8 cellular contexts compared by ENCODE assay signal in genomic region chr15:90101969-90102890, GRCh38. TPM values are rescaled to one million over a fixed set of nuclear protein-coding genes. Genes with fewer than 3 reads are reported as not detected.
DNase-seq lines count a peak whose midpoint lies in the region; ATAC-seq and TF ChIP-seq lines count a peak whose summit lies in the region.

TSS of gene IDH2 (minus strand) at chr15:90102468. CDS start at chr15:90102390, 78 bp downstream.

- H3F3A ChIP-seq in MM.1S (ENCODE audit: insufficient read depth, low read length): peaks cover 53% of the 10 kb centered on the region

- H3K27ac Mint-ChIP-seq in H9: no peak within 1 kb of the TSS; a peak in 1 of 7 replicates

- H3K27ac ChIP-seq in H9 (ENCODE audit: insufficient read length, low read depth, low read length) (no peak within 1 kb of the TSS), MM.1S (ENCODE audit: low read length) (peak within 1 kb of the TSS; percentile 97), adrenal gland (peak within 1 kb of the TSS; percentile 53 to 94 (median 75)), parathyroid adenoma (peak within 1 kb of the TSS; percentile 83), upper lobe of right lung (peak within 1 kb of the TSS; percentile 94)

- H2BK5ac ChIP-seq in H9 (ENCODE audit: insufficient read length, low read length): no peak within 1 kb of the TSS

- no peak within 1 kb of the TSS for H4K8ac ChIP-seq in H9 (replicated peaks; ENCODE audit: insufficient read length, low read depth, low read length)

- H3K9me3 Mint-ChIP-seq in H9: no peaks in the 10 kb centered on the region

- H3K27me3 Mint-ChIP-seq in H9 (ENCODE audit: low read depth): peaks cover 37% of the 10 kb centered on the region

- H3K79me2 ChIP-seq in H9 (ENCODE audit: insufficient read depth, low read length) (0 out of 2 replicates have a peak, but pooled peaks cover 2% of the 10 kb centered on the region), MM.1S (ENCODE audit: low read length) (peaks cover 31% of the 10 kb centered on the region), parathyroid adenoma (no peaks in the 10 kb centered on the region)

- no peaks in the 10 kb centered on the region for H4K20me1 ChIP-seq in H9 (ENCODE audit: control insufficient read depth, insufficient read depth, insufficient read length)
- no peaks in the 10 kb centered on the region for H4K20me1 ChIP-seq in MM.1S (ENCODE audit: insufficient read depth, low read length)

- ATAC-seq in upper lobe of right lung: peak; percentile 96

- H3K56ac ChIP-seq in H9 (ENCODE audit: insufficient read length, low read depth, low read length): no peak within 1 kb of the TSS

- H4K91ac ChIP-seq in H9 (ENCODE audit: insufficient read length, low read depth, low read length): no peak within 1 kb of the TSS

- peak within 1 kb of the TSS; percentile 68 for H3K18ac ChIP-seq in H9 (ENCODE audit: insufficient read length, low read depth, low read length)

- H3K14ac ChIP-seq in H9 (ENCODE audit: insufficient read depth, low read length): peak within 1 kb of the TSS; percentile 88

- no peak within 1 kb of the TSS for H3T11ph ChIP-seq in H9 (ENCODE audit: low read length)

- intact Hi-C loops in adrenal gland (cut with DNase I): no loop called here
- intact Hi-C loops in cardiac septum (cut with DNase I): no loop called here
- intact Hi-C loops in upper lobe of right lung (cut with DNase I): no loop called here

- H3K36me3 Mint-ChIP-seq in H9 (ENCODE audit: insufficient read depth in 1 of 3, low read depth in 3 of 3): no peaks in the 10 kb centered on the region

- peak within 1 kb of the TSS; percentile 80 for H3K4me2 ChIP-seq in H9 (ENCODE audit: insufficient read depth, insufficient read length, low read length)
- peak within 1 kb of the TSS; percentile 100 for H3K4me2 ChIP-seq in MM.1S (ENCODE audit: low read depth, low read length)
- peak within 1 kb of the TSS; percentile 88 for H3K4me2 ChIP-seq in parathyroid adenoma (ENCODE audit: low read length)

- WGBS in H9 (ENCODE audit: extremely low coverage, insufficient read length, low lambda C conversion rate): no CpG with 5 or more reads among the region's 104 CpGs
- WGBS in adrenal gland, 4 donors: 0 to 7% (median 1%) methylated on average over 3 to 104 of the region's 104 CpGs; no CpG with 5 or more reads in 1 of the 4 donors

- no peak within 1 kb of the TSS for H3K4ac ChIP-seq in H9 (ENCODE audit: low read depth, low read length)

- H3K23me2 ChIP-seq in H9 (ENCODE audit: insufficient read length, low read depth, low read length, poor library complexity, severe bottlenecking): peaks cover 7% of the 10 kb centered on the region

- no peaks in the 10 kb centered on the region for H3K79me1 ChIP-seq in H9 (ENCODE audit: insufficient read depth, low read depth, low read length, poor library complexity, severe bottlenecking)

- peak within 1 kb of the TSS; percentile 62 for H3K9ac ChIP-seq in H9 (ENCODE audit: extremely low read depth, insufficient read length, low read length)
- peak within 1 kb of the TSS; percentile 99 for H3K9ac ChIP-seq in MM.1S (ENCODE audit: low read length)
- H3K9ac ChIP-seq in parathyroid adenoma: peak within 1 kb of the TSS; percentile 19

- H3K4me3 Mint-ChIP-seq in H9: peak within 1 kb of the TSS; percentile 68 to 87

- no peak within 1 kb of the TSS for H3K23ac ChIP-seq in H9 (ENCODE audit: insufficient read length, low read depth, low read length)

- no peak within 1 kb of the TSS for H2BK120ac ChIP-seq in H9 (ENCODE audit: low read depth, low read length, poor library complexity, severe bottlenecking)

- peak within 1 kb of the TSS; percentile 90 for H3K4me3 ChIP-seq in GM08714 (ENCODE audit: low read length)
- H3K4me3 ChIP-seq in MM.1S (ENCODE audit: low read length): peak within 1 kb of the TSS; percentile 87
- H3K4me3 ChIP-seq in adrenal gland: peak within 1 kb of the TSS in 3 of 4 donors; percentile 22 to 94 (median 41)
- peak within 1 kb of the TSS; percentile 71 for H3K4me3 ChIP-seq in parathyroid adenoma (ENCODE audit: low read depth, low read length)
- peak within 1 kb of the TSS; percentile 87 for H3K4me3 ChIP-seq in upper lobe of right lung

- H3K36me3 ChIP-seq in MM.1S (replicated peaks; ENCODE audit: insufficient read depth, low read length) (no peaks in the 10 kb centered on the region), adrenal gland (replicated peaks in 1 of 2) (no peaks in the 10 kb centered on the region), parathyroid adenoma (ENCODE audit: control insufficient read depth, insufficient read depth, low read length) (no peaks in the 10 kb centered on the region), upper lobe of right lung (no peaks in the 10 kb centered on the region)

- H3K4me1 ChIP-seq in H9 (ENCODE audit: insufficient read depth, low read length) (peaks cover 3% of the 10 kb centered on the region; the same call in 1 of the 2 replicates), MM.1S (ENCODE audit: low read length) (peaks cover 41% of the 10 kb centered on the region), adrenal gland (replicated peaks in 1 of 2) (peaks cover 0 to 23% of the 10 kb centered on the region in 2 donors), parathyroid adenoma (peaks cover 17% of the 10 kb centered on the region), upper lobe of right lung (peaks cover 31% of the 10 kb centered on the region)

- peaks cover 38 to 40% of the 10 kb centered on the region in 2 experiments for H3K4me1 Mint-ChIP-seq in H9

- H2AK5ac ChIP-seq in H9 (ENCODE audit: insufficient read length, low read length): no peak within 1 kb of the TSS

- no peak within 1 kb of the TSS for H2BK20ac ChIP-seq in H9 (ENCODE audit: low read depth, low read length, poor library complexity, severe bottlenecking)

- TF ChIP-seq CTCF in H9 (conservative IDR thresholded peaks at IDR 0.05) (no peak), MM.1S (IDR thresholded peaks at IDR 0.05; ENCODE audit: low read length) (no peak), adrenal gland (IDR thresholded peaks at IDR 0.05) (peak in 2 of 6 experiments; percentile 5 to 8), parathyroid adenoma (IDR thresholded peaks at IDR 0.05) (no peak), upper lobe of right lung (IDR thresholded peaks at IDR 0.05) (no peak)

- no peak within 1 kb of the TSS for H2AFZ ChIP-seq in H9 (ENCODE audit: low read length)
- H2AFZ ChIP-seq in MM.1S (ENCODE audit: low read length): peak within 1 kb of the TSS; percentile 71
- H2AFZ ChIP-seq in parathyroid adenoma: peak within 1 kb of the TSS; percentile 88

- H2BK15ac ChIP-seq in H9 (ENCODE audit: low read depth, low read length): no peak within 1 kb of the TSS

- H3K9me2 ChIP-seq in MM.1S (replicated peaks; ENCODE audit: insufficient read depth, low read length): no peaks in the 10 kb centered on the region

- TF ChIP-seq POLR2A in adrenal gland (IDR thresholded peaks at IDR 0.05): peak; percentile 68 to 73

- H3K27me3 ChIP-seq in H9 (ENCODE audit: insufficient read depth, low read length): peaks cover 3% of the 10 kb centered on the region; the same call in 1 of the 2 replicates
- no peaks in the 10 kb centered on the region for H3K27me3 ChIP-seq in MM.1S (replicated peaks; ENCODE audit: insufficient read depth, low read length)
- no peaks in the 10 kb centered on the region for H3K27me3 ChIP-seq in adrenal gland
- H3K27me3 ChIP-seq in parathyroid adenoma (ENCODE audit: control insufficient read depth, insufficient read depth, low read length): no peaks in the 10 kb centered on the region
- H3K27me3 ChIP-seq in upper lobe of right lung: no peaks in the 10 kb centered on the region

- DNase-seq in H9 (peak; percentile 86), MM.1S (peak; percentile 88), T follicular helper cell (ENCODE audit: low read depth) (peak; percentile 57), adrenal gland (peak; percentile 69 to 87 (median 79)), cardiac septum (ENCODE audit: low spot score) (peak; percentile 93), upper lobe of right lung (peak; percentile 93)

- H2BK12ac ChIP-seq in H9 (ENCODE audit: insufficient read length, low read depth, low read length): no peak within 1 kb of the TSS

- H3K9me3 ChIP-seq in H9 (ENCODE audit: control insufficient read depth, low read depth, low read length) (no peaks in the 10 kb centered on the region), MM.1S (replicated peaks; ENCODE audit: insufficient read depth, low read length) (no peaks in the 10 kb centered on the region), adrenal gland (replicated peaks in 1 of 3) (no peaks in the 10 kb centered on the region), parathyroid adenoma (ENCODE audit: control insufficient read depth, low read length) (no peaks in the 10 kb centered on the region), upper lobe of right lung (no peaks in the 10 kb centered on the region)

- no peak within 1 kb of the TSS for H4K5ac ChIP-seq in H9 (ENCODE audit: insufficient read length, low read depth, low read length)

RNA-seq across cellular contexts. Expression of gene IDH2, which starts in this region (rescaled TPM):
- total RNA-seq in H9 (2021) (57.7 and 62.5 TPM in 2 replicates), adrenal gland (10 to 100 TPM; 15.8 to 26.1 (median 20.5) TPM), cardiac septum (455 TPM), upper lobe of right lung (43.1 TPM)
- 10 to 100 TPM; 10.3 to 16.6 (median 13.5) TPM for polyA plus RNA-seq in adrenal gland

Comparison
In these comparisons a context has a peak if more than half of its experiments do, and no peak if none do; other contexts are left out.
1. H3K9ac ChIP-seq: peak in every context shown above with its lines; median percentile 99 in MM.1S; 62 in H9; 19 in parathyroid adenoma.